In genomic region chr7:116630932-116631449, GRCh38 we compare ENCODE assay signal across 9 cellular contexts. TPM values are rescaled to one million over a fixed set of nuclear protein-coding genes. Genes with fewer than 3 reads are reported as not detected.
DNase-seq lines count a peak whose midpoint lies in the region; ATAC-seq and TF ChIP-seq lines count a peak whose summit lies in the region.
"Had no signal": no experiment of that assay in that cellular context is flagged by ENCODE, and none has a peak within 500 bp of the region (broad histone marks: within the 10 kb centered on the region; RNA-seq: fewer than 3 reads in every experiment).

No MANE protein-coding gene starts in this region.

- no peaks in the 10 kb centered on the region for H4K20me1 ChIP-seq in GM23338 (replicated peaks; ENCODE audit: insufficient read depth)
- no peaks in the 10 kb centered on the region for H4K20me1 ChIP-seq in osteoblast (ENCODE audit: insufficient read depth, low read length)

- no peaks in the 10 kb centered on the region for H3K36me3 Mint-ChIP-seq in GM23338 (ENCODE audit: low read depth)
- H3K36me3 Mint-ChIP-seq: activated naive CD8-positive, alpha-beta T cell had no signal

- CTCF ChIA-PET in BJ (lab: Yijun Ruan, JAX) = interaction anchor here (1.0 to 1.9 kb wide), 5 partner anchors 9 to 372 kb away, joined by 3 to 8 read pairs (median 4); no protein-coding TSS in a partner anchor

- no peaks in the 10 kb centered on the region for H3F3A ChIP-seq in GM23338 (replicated peaks; ENCODE audit: low read depth)

- DNase-seq in BJ (ENCODE audit: low read depth) (peak; percentile 44), GM23338 (ENCODE audit: low spot score) (peak; percentile 36), NCI-H460 (ENCODE audit: extremely low read depth, low read depth) (peak; percentile 95), epithelial cell of proximal tubule (ENCODE audit: low read depth) (peak; percentile 96), osteoblast (ENCODE audit: insufficient read length, low spot score, missing footprints) (peak; percentile 88), cerebellar nuclear complex (lab: John Stamatoyannopoulos, UW) (no peak)
- no peak for DNase-seq in activated CD4-positive, alpha-beta T cell treated with anti-CD3 and anti-CD28 coated beads, Interleukin-2, amount 50 U/mL, for 48 hours

- H3K4me1 ChIP-seq in GM23338 (ENCODE audit: insufficient read depth) (no peaks in the 10 kb centered on the region), osteoblast (ENCODE audit: insufficient read depth, low read length) (peaks cover 33% of the 10 kb centered on the region)

- no peak overlapping the region for H3K4me3 ChIP-seq in BJ (ENCODE audit: low read depth, low read length)
- no peak overlapping the region for H3K4me3 ChIP-seq in GM23338
- H3K4me3 ChIP-seq in epithelial cell of proximal tubule (ENCODE audit: low read depth, low read length) = no peak overlapping the region
- no peak overlapping the region for H3K4me3 ChIP-seq in osteoblast (ENCODE audit: insufficient read depth, low read length)

- H2AFZ ChIP-seq in GM23338 (peak overlapping the region; percentile 87; the same call in 1 of the 2 replicates), osteoblast (ENCODE audit: low read length) (peak overlapping the region; percentile 80)

- no peaks in the 10 kb centered on the region for H3K27me3 ChIP-seq in BJ (ENCODE audit: control insufficient read depth, insufficient read depth, low read length)
- no peaks in the 10 kb centered on the region for H3K27me3 ChIP-seq in GM23338 (ENCODE audit: insufficient read depth)
- no peaks in the 10 kb centered on the region for H3K27me3 ChIP-seq in osteoblast (ENCODE audit: insufficient read depth, low read length)

- peaks cover 6% of the 10 kb centered on the region; the same call in 2 of the 3 replicates for H3K4me1 Mint-ChIP-seq in GM23338

- ATAC-seq in GM23338 = peak; percentile 61
- no peak for ATAC-seq in GM19397 (IDR thresholded peaks at IDR 0.05; ENCODE audit: unreplicated experiment)

- no peak overlapping the region for H3K27ac Mint-ChIP-seq in GM23338
- H3K27ac Mint-ChIP-seq: activated naive CD8-positive, alpha-beta T cell had no signal

- no peak overlapping the region for H3K4me2 ChIP-seq in GM23338
- H3K4me2 ChIP-seq in osteoblast (ENCODE audit: insufficient read depth, low read length) = peak overlapping the region; percentile 44

- H3K36me3 ChIP-seq in BJ (ENCODE audit: control insufficient read depth, insufficient read depth, low read length) = no peaks in the 10 kb centered on the region
- H3K36me3 ChIP-seq in GM23338 (ENCODE audit: insufficient read depth) = no peaks in the 10 kb centered on the region
- no peaks in the 10 kb centered on the region for H3K36me3 ChIP-seq in osteoblast (ENCODE audit: insufficient read depth, low read length)

- H3K79me2 ChIP-seq in GM23338 (replicated peaks; ENCODE audit: insufficient read depth) (no peaks in the 10 kb centered on the region), osteoblast (ENCODE audit: insufficient read depth, low read length) (no peaks in the 10 kb centered on the region)

- no peaks in the 10 kb centered on the region for H3K27me3 Mint-ChIP-seq in GM23338 (ENCODE audit: insufficient read depth, low read depth, poor library complexity)

- H3K27ac ChIP-seq in GM23338 (ENCODE audit: low read depth) (no peak overlapping the region), osteoblast (ENCODE audit: low read depth, low read length) (peak overlapping the region; percentile 80)

- no peaks in the 10 kb centered on the region; the same call in 2 of the 3 replicates for H3K9me3 Mint-ChIP-seq in GM23338

- TF ChIP-seq CTCF in BJ (IDR thresholded peaks at IDR 0.05; ENCODE audit: insufficient read depth, low read depth, low read length) = no peak
- no peak for TF ChIP-seq CTCF in GM23338 (conservative IDR thresholded peaks at IDR 0.05; ENCODE audit: low read depth in 2 of 2)
- no peak for TF ChIP-seq CTCF in epithelial cell of proximal tubule (conservative IDR thresholded peaks at IDR 0.05; ENCODE audit: low read depth, low read length)
- no peak for TF ChIP-seq CTCF in osteoblast (IDR thresholded peaks at IDR 0.05; ENCODE audit: extremely low read depth, low read depth, low read length)

- no peaks in the 10 kb centered on the region for H3K9me3 ChIP-seq in osteoblast (ENCODE audit: low read depth, low read length)

- no peak overlapping the region for H3K4me3 Mint-ChIP-seq in GM23338
- H3K4me3 Mint-ChIP-seq: activated naive CD8-positive, alpha-beta T cell had no signal

- POLR2A ChIA-PET in BJ (lab: Charles Lee) = no interaction called here

- H3K9me2 ChIP-seq in GM23338 (ENCODE audit: insufficient read depth) = peaks cover 3% of the 10 kb centered on the region; the same call in 1 of the 2 replicates

TF ChIP-seq in GM23338, 12 proteins besides CTCF, POLR2A, EP300 and RAD21 (continues in another document):
- TF ChIP-seq NANOG (IDR thresholded peaks at IDR 0.05; ENCODE audit: borderline replicate concordance) (no peak), ZNF462 (CRISPR knock-in tag; IDR thresholded peaks at IDR 0.05) (no peak), CREB1 (CRISPR knock-in tag; IDR thresholded peaks at IDR 0.05; ENCODE audit: low read depth) (no peak), ETS1 (IDR thresholded peaks at IDR 0.05) (no peak), ZNF331 (CRISPR knock-in tag; IDR thresholded peaks at IDR 0.05; ENCODE audit: low read depth) (no peak)

RNA-seq across cellular contexts. Expression of gene MET, which starts 41.0 kb away (rescaled TPM):
- polyA plus RNA-seq in BJ (2011; rRNA removed) (68.3 and 82.8 TPM in 2 replicates), GM23338 (2016; fragmentation: Nextera tagmentation; extraction: Ambion mirVana) (3.8 and 4.8 TPM in 2 replicates)
- polyA minus RNA-seq in BJ (2011; rRNA and poly(A)+ RNA removed) = 107 and 140 TPM in 2 replicates
- 16.3 and 23.1 TPM in 2 replicates for total RNA-seq in GM23338 (2014; rRNA removed; shearing (Covaris generic))
- 77.6 and 80.5 TPM in 2 replicates for total RNA-seq in NCI-H460 (2014; rRNA removed; shearing (Covaris generic))
- polyA plus RNA-seq in NCI-H460 (2014; cell fraction: nucleus; rRNA removed) = 21.5 and 42.8 TPM in 2 replicates
- total RNA-seq in epithelial cell of proximal tubule (155 and 164 TPM in 2 replicates), osteoblast (55.0 and 61.9 TPM in 2 replicates)

Comparison
In these comparisons a context has a peak if more than half of its experiments do, and no peak if none do; other contexts are left out.
1. DNase-seq: peak in BJ (single experiment), GM23338 (single experiment), NCI-H460 (single experiment), epithelial cell of proximal tubule (single experiment) and osteoblast (single experiment); none in activated CD4-positive, alpha-beta T cell treated with anti-CD3 and anti-CD28 coated beads, Interleukin-2, amount 50 U/mL, for 48 hours (0 of 2) and cerebellar nuclear complex (0 of 2).